In genomic region chr1:39413902-39414528, GRCh38 we compare ENCODE assay signal across 12 cellular contexts.
DNase-seq lines count a peak whose midpoint lies in the region; ATAC-seq and TF ChIP-seq lines count a peak whose summit lies in the region.
"Had no signal": no experiment of that assay in that cellular context is flagged by ENCODE, and none has a peak within 500 bp of the region (broad histone marks: within the 10 kb centered on the region; RNA-seq: fewer than 3 reads in every experiment).

No MANE protein-coding gene starts in this region.

- H3K27me3 Mint-ChIP-seq in chondrocyte (ENCODE audit: low read depth) (no peaks in the 10 kb centered on the region), type B pancreatic cell (no peaks in the 10 kb centered on the region)

- H3K36me3 ChIP-seq in right atrium auricular region (peaks cover 12% of the 10 kb centered on the region), mesodermal cell (ENCODE audit: control insufficient read depth, insufficient read depth, low read length) (peaks cover 78% of the 10 kb centered on the region)

- H3K27ac ChIP-seq in right atrium auricular region (peak overlapping the region; percentile 17 to 69), mesodermal cell (ENCODE audit: low read depth, low read length, severe bottlenecking) (no peak overlapping the region)

- H3K27ac Mint-ChIP-seq in chondrocyte (ENCODE audit: unreplicated experiment) (peak overlapping the region; percentile 71), type B pancreatic cell (no peak overlapping the region)

- no peak for DNase-seq in right atrium auricular region (ENCODE audit: low spot score)
- no peak for DNase-seq in left ventricle myocardium superior
- no peak for DNase-seq in chondrocyte (ENCODE audit: low spot score)
- no peak for DNase-seq in type B pancreatic cell (ENCODE audit: extremely low spot score, unreplicated experiment)
- DNase-seq in activated CD4-positive, alpha-beta T cell treated with anti-CD3 and anti-CD28 coated beads, Interleukin-2, amount 50 U/mL, for 1 hour, result no peak
- DNase-seq: activated CD8-positive, alpha-beta memory T cell treated with anti-CD3 and anti-CD28 coated beads, Interleukin-2, amount 50 U/mL, for 4 hours; DMS79 treated with DMSO at 0.1 percent for 48 hours; NCI-H446 treated with DMSO at 0.1 percent for 48 hours; stimulated activated CD4-positive, alpha-beta T cell treated with anti-CD3 and anti-CD28 coated beads, Interleukin-4, amount 100 ng/mL, for 4 hours had no signal

- H3K9me3 Mint-ChIP-seq in chondrocyte (ENCODE audit: low read depth) (no peaks in the 10 kb centered on the region), type B pancreatic cell (no peaks in the 10 kb centered on the region)

- H3K4me3 ChIP-seq in right atrium auricular region, result peak overlapping the region in 1 of 2 donors; percentile 8
- H3K4me3 ChIP-seq in mesodermal cell (ENCODE audit: extremely low read depth, insufficient read depth, low read length, poor library complexity, severe bottlenecking), result peak overlapping the region; percentile 31

- no peak for TF ChIP-seq CTCF in right atrium auricular region (IDR thresholded peaks at IDR 0.05)
- TF ChIP-seq CTCF in chondrocyte (IDR thresholded peaks at IDR 0.05), result no peak
- no peak for TF ChIP-seq CTCF in type B pancreatic cell (conservative IDR thresholded peaks at IDR 0.05)

- ATAC-seq in left ventricle myocardium superior, result no peak
- ATAC-seq in HG03108 (IDR thresholded peaks at IDR 0.05; ENCODE audit: unreplicated experiment), result no peak
- no peak for ATAC-seq in GM21825 (IDR thresholded peaks at IDR 0.05; ENCODE audit: unreplicated experiment)

- H3K4me1 Mint-ChIP-seq in chondrocyte (ENCODE audit: low read depth) (peaks cover 84% of the 10 kb centered on the region), type B pancreatic cell (ENCODE audit: unreplicated experiment) (peaks cover 62% of the 10 kb centered on the region)

- no peaks in the 10 kb centered on the region for H3K27me3 ChIP-seq in right atrium auricular region

- 88 to 93% methylated on average over 3 to 4 of the region's 4 CpGs for WGBS in mesodermal cell (ENCODE audit: insufficient coverage in 2 of 2), 2 experiments

- H3K9me3 ChIP-seq in right atrium auricular region, result no peaks in the 10 kb centered on the region
- no peaks in the 10 kb centered on the region for H3K9me3 ChIP-seq in mesodermal cell (ENCODE audit: control insufficient read depth, low read length)

- peak overlapping the region; percentile 53 for H3K4me3 Mint-ChIP-seq in chondrocyte (ENCODE audit: unreplicated experiment)
- peak overlapping the region; percentile 54 for H3K4me3 Mint-ChIP-seq in type B pancreatic cell

- intact Hi-C loops in left ventricle myocardium superior (cut with micrococcal nuclease), result no loop called here

- peaks cover 3% of the 10 kb centered on the region for H3K36me3 Mint-ChIP-seq in chondrocyte (ENCODE audit: low read depth)
- H3K36me3 Mint-ChIP-seq in type B pancreatic cell, result peaks cover 34% of the 10 kb centered on the region

- H3K4me1 ChIP-seq in right atrium auricular region (peaks cover 0 to 78% of the 10 kb centered on the region in 2 donors), mesodermal cell (ENCODE audit: control insufficient read depth, insufficient read depth, low read length, poor library complexity, severe bottlenecking) (peaks cover 18% of the 10 kb centered on the region)
